ENCODE assay signal across 8 cellular contexts in genomic region chr9:34376596-34377401, GRCh38. TPM values are rescaled to one million over a fixed set of nuclear protein-coding genes. Genes with fewer than 3 reads are reported as not detected.
A peak's percentile ranks its signal among the peaks of the same experiment; 100 is the strongest.
DNase-seq lines count a peak whose midpoint lies in the region; ATAC-seq and TF ChIP-seq lines count a peak whose summit lies in the region.

MYORG (minus strand) TSS chr9:34376898; CDS start chr9:34372943, 3,955 bp downstream.

- in situ Hi-C loops in GM13976 (cut with MboI; ENCODE audit: low sequenced_read_pairs, unreplicated experiment): no loop called here

- ATAC-seq in HG02840 (IDR thresholded peaks at IDR 0.05; ENCODE audit: low FRiP score, unreplicated experiment): peak; percentile 75
- ATAC-seq in T-cell (replicated peaks in 1 of 4): peak; percentile 80 to 82 (median 80)
- peak; percentile 80 for ATAC-seq in left ventricle myocardium superior

- H3K27me3 ChIP-seq in prostate gland (replicated peaks; ENCODE audit: insufficient read depth): no peaks in the 10 kb centered on the region

- no peaks in the 10 kb centered on the region for H3K9me3 ChIP-seq in prostate gland

- WGBS in prostate gland: under 1% methylated on average over 54 of the region's 54 CpGs
- under 1% methylated on average over 54 of the region's 54 CpGs for WGBS in urinary bladder

- TF ChIP-seq POLR2A in prostate gland (IDR thresholded peaks at IDR 0.05): peak; percentile 85

- H3K4me3 Mint-ChIP-seq in T-cell: peak within 1 kb of the TSS; percentile 89 to 94 (median 90)

- H3K4me1 ChIP-seq in prostate gland (replicated peaks) (peaks cover 7% of the 10 kb centered on the region), urinary bladder (ENCODE audit: insufficient read depth) (no peaks in the 10 kb centered on the region)

- intact Hi-C loops in left ventricle myocardium superior (cut with micrococcal nuclease): loop anchor here (5.0 kb wide), 1 partner anchor 44 kb away; no protein-coding TSS in a partner anchor
- intact Hi-C loops in prostate gland (cut with DNase I): loop anchor here (5.0 kb wide), 1 partner anchor 124 kb away; no protein-coding TSS in a partner anchor

- no peaks in the 10 kb centered on the region for H3K36me3 ChIP-seq in prostate gland
- H3K36me3 ChIP-seq in urinary bladder (ENCODE audit: insufficient read depth): no peaks in the 10 kb centered on the region

- POLR2A ChIA-PET in T-cell (lab: Charles Lee): interaction anchor here in 1 of 2 donors (0.6 kb wide), 2 partner anchors 738 to 1022 kb away, joined by 4 read pairs; no protein-coding TSS in a partner anchor

- CTCF ChIA-PET in T-cell (lab: Charles Lee): interaction anchor here (0.5 to 3.6 kb wide), 12 partner anchors 27 to 612 kb away, joined by 3 to 21 read pairs (median 4); partner anchors contain the start of gene DCTN3 (in 1 of the 2)

- TF ChIP-seq CTCF in GM13976 (IDR thresholded peaks at IDR 0.05; ENCODE audit: borderline replicate concordance, control extremely low read depth, extremely low read depth, insufficient read depth, missing control alignments) (no peak), prostate gland (IDR thresholded peaks at IDR 0.05) (peak in 2 of 4 experiments; percentile 6 to 22)

- H3K4me3 ChIP-seq in prostate gland: peak within 1 kb of the TSS; percentile 59 to 65
- peak within 1 kb of the TSS; percentile 42 for H3K4me3 ChIP-seq in urinary bladder (ENCODE audit: low read depth, low read length)

- no peaks in the 10 kb centered on the region for H3K9me3 Mint-ChIP-seq in T-cell

- peaks cover 41 to 52% (median 48%) of the 10 kb centered on the region in 3 donors for H3K4me1 Mint-ChIP-seq in T-cell

- H3K36me3 Mint-ChIP-seq in T-cell: no peaks in the 10 kb centered on the region

- no peaks in the 10 kb centered on the region for H3K27me3 Mint-ChIP-seq in T-cell

- H3K27ac Mint-ChIP-seq in T-cell: peak within 1 kb of the TSS; percentile 87 to 89

- DNase-seq in GM13976 (ENCODE audit: low spot score) (peak; percentile 99), NCI-H146 (lab: John Stamatoyannopoulos, UW) (peak; percentile 100), T-cell (peak; percentile 84 to 97 (median 92)), amniotic stem cell (lab: John Stamatoyannopoulos, UW) (peak; percentile 57), left ventricle myocardium superior (peak; percentile 96), prostate gland (ENCODE audit: low spot score) (peak; percentile 93)

- peak within 1 kb of the TSS; percentile 71 to 75 for H3K27ac ChIP-seq in prostate gland
- no peak within 1 kb of the TSS for H3K27ac ChIP-seq in urinary bladder (ENCODE audit: low read depth)

RNA-seq across cellular contexts. Expression of gene MYORG, which starts in this region (rescaled TPM):
- total RNA-seq in T-cell (1 to 10 TPM in 3 of 5 donors, under 1 TPM in 2; 0.72 to 2.3 (median 1.6) TPM), left ventricle myocardium superior (5.3 TPM), prostate gland (1 to 10 TPM; 3.4 to 9.0 TPM), urinary bladder (2.4 TPM)
- 9.8 TPM for polyA plus RNA-seq in urinary bladder
